Comparison of ENCODE assay signal across 1 cellular context in genomic region chr6:18491303-18492090, GRCh38.
TF ChIP-seq lines count a peak whose summit lies in the region.

No MANE protein-coding gene starts in this region.

TF ChIP-seq in HepG2, 621 proteins besides CTCF, POLR2A, EP300 and RAD21 (continued from another document):
- TF ChIP-seq ELK4 (CRISPR knock-in tag; IDR thresholded peaks at IDR 0.05; ENCODE audit: borderline replicate concordance): no peak
- TF ChIP-seq ZNF646 (CRISPR knock-in tag; IDR thresholded peaks at IDR 0.05): no peak
